ENCODE assay signal across 16 cellular contexts in the genomic region with DNA sequence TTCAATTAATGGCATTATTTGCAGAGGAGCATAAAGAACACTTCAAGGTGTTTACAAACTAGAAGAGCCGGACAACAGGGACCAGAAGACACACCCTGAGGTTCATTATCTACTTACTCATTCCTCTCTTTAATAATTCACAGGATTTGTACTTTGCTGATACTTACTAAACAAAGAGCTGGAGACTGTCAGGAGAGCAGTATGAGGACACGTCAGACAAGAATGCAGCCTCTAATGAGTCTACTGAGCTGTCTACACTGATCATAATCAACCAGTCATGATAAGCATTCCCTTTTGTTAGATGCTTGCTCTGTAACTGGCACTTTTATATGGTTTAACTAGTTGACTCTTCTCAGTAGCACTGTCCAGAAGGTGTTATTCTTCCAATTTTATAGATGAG.
DNase-seq lines count a peak whose midpoint lies in the region; ATAC-seq and TF ChIP-seq lines count a peak whose summit lies in the region.
"Had no signal": no experiment of that assay in that cellular context is flagged by ENCODE, and none has a peak within 500 bp of the region (broad histone marks: within the 10 kb centered on the region; RNA-seq: fewer than 3 reads in every experiment).

No MANE protein-coding gene starts in this region.

- H3K36me3 Mint-ChIP-seq in naive thymus-derived CD8-positive, alpha-beta T cell: no peaks in the 10 kb centered on the region
- H3K36me3 Mint-ChIP-seq: CD4-positive, alpha-beta memory T cell had no signal

- TF ChIP-seq CTCF in retinal pigment epithelial cell (conservative IDR thresholded peaks at IDR 0.05; ENCODE audit: low read depth, low read length): no peak

- ATAC-seq in naive thymus-derived CD8-positive, alpha-beta T cell: no peak
- ATAC-seq: PC-3 had no signal

- POLR2A ChIA-PET in naive thymus-derived CD8-positive, alpha-beta T cell (lab: Charles Lee): no interaction called here

- H3K27me3 Mint-ChIP-seq in naive thymus-derived CD8-positive, alpha-beta T cell: peaks cover 0 to 4% (median 0%) of the 10 kb centered on the region in 5 donors
- H3K27me3 Mint-ChIP-seq: CD4-positive, alpha-beta memory T cell had no signal

- in situ Hi-C loops in KBM-7 (cut with MboI; ENCODE audit: low pct_unique_long_range_greater_than_20kb, low sequenced_read_pairs): no loop called here

- no peak overlapping the region for H3K27ac Mint-ChIP-seq in naive thymus-derived CD8-positive, alpha-beta T cell
- H3K27ac Mint-ChIP-seq: CD4-positive, alpha-beta memory T cell had no signal

- H3K4me3 ChIP-seq in retinal pigment epithelial cell (ENCODE audit: low read length): no peak overlapping the region
- H3K4me3 ChIP-seq: SJCRH30 had no signal

- DNase-seq in DMS53 (lab: John Stamatoyannopoulos, UW) (peak; percentile 32), DMS53 treated with DMSO at 0.1 percent for 48 hours (lab: John Stamatoyannopoulos, UW; ENCODE audit: unreplicated experiment) (no peak), RKO (ENCODE audit: low spot score) (peak; percentile 5), kidney glomerular epithelial cell (lab: John Stamatoyannopoulos, UW) (peak; percentile 70), retinal pigment epithelial cell (ENCODE audit: low read depth) (peak; percentile 45), KBM-7 (no peak), NCI-H2081 (lab: John Stamatoyannopoulos, UW) (no peak)
- DNase-seq in naive thymus-derived CD8-positive, alpha-beta T cell: no peak
- DNase-seq: CD4-positive, alpha-beta memory T cell; GF-D8; KG1; NCI-H2171; NCI-H446; NCI-H69; PC-3; SJCRH30 had no signal

- H3K4me1 Mint-ChIP-seq in naive thymus-derived CD8-positive, alpha-beta T cell: no peaks in the 10 kb centered on the region
- H3K4me1 Mint-ChIP-seq: CD4-positive, alpha-beta memory T cell had no signal

- H3K4me3 Mint-ChIP-seq in naive thymus-derived CD8-positive, alpha-beta T cell: no peak overlapping the region
- H3K4me3 Mint-ChIP-seq: CD4-positive, alpha-beta memory T cell had no signal

- H3K9me3 Mint-ChIP-seq in naive thymus-derived CD8-positive, alpha-beta T cell: peaks cover 0 to 8% (median under 1%) of the 10 kb centered on the region in 9 donors

Comparison
In these comparisons a context has a peak if more than half of its experiments do, and no peak if none do; other contexts are left out.
1. DNase-seq: peak in DMS53 (single experiment), RKO (single experiment), kidney glomerular epithelial cell (single experiment) and retinal pigment epithelial cell (single experiment); none in DMS53 treated with DMSO at 0.1 percent for 48 hours (single experiment), KBM-7 (single experiment), NCI-H2081 (0 of 2) and naive thymus-derived CD8-positive, alpha-beta T cell (0 of 10).